30 cellular contexts compared by ENCODE assay signal in genomic region chr10:260819-261429, GRCh38.
DNase-seq lines count a peak whose midpoint lies in the region; ATAC-seq and TF ChIP-seq lines count a peak whose summit lies in the region.
"Had no signal": no experiment of that assay in that cellular context is flagged by ENCODE, and none has a peak within 500 bp of the region (broad histone marks: within the 10 kb centered on the region; RNA-seq: fewer than 3 reads in every experiment).

No MANE protein-coding gene starts in this region.

- H3K36me3 Mint-ChIP-seq in endothelial cell (ENCODE audit: low read depth, unreplicated experiment): peaks cover 3% of the 10 kb centered on the region

- H3K4me3 ChIP-seq in BLaER1 (peak overlapping the region; percentile 49), HL-60 (replicated peaks; ENCODE audit: insufficient read depth, low read length) (no peak overlapping the region), OCI-LY7 (ENCODE audit: low read depth, low read length, poor library complexity, severe bottlenecking) (peak overlapping the region; percentile 52), WERI-Rb-1 (ENCODE audit: low read depth, low read length) (no peak overlapping the region)
- H3K4me3 ChIP-seq: heart right ventricle, lower lobe of right lung, mucosa of descending colon, pancreas, smooth muscle cell had no signal

- no peaks in the 10 kb centered on the region for H3K9me2 ChIP-seq in OCI-LY7 (ENCODE audit: insufficient read depth, low read length)

- peak overlapping the region; percentile 8 for H3K4me3 Mint-ChIP-seq in endothelial cell (ENCODE audit: unreplicated experiment)
- H3K4me3 Mint-ChIP-seq: activated naive CD4-positive, alpha-beta T cell treated with anti-CD3 and anti-CD28 coated beads, Interleukin-2, amount 10 ng/mL, durations not matched to agents 7 days and 5 days; activated T-helper 1 cell treated with anti-CD3 and anti-CD28 coated beads, Interleukin-12 subunit alpha, Interleukin-12 subunit beta, Interleukin-2, Interleukin-4 antibody, amounts not matched to agents 30 ng/mL and 10 ng/mL and 1 ng/mL, durations not matched to agents 14 hours and 24 hours and 36 hours; neural crest cell; T-helper 17 cell had no signal

- no peak for TF ChIP-seq CTCF in HL-60 (IDR thresholded peaks at IDR 0.05; ENCODE audit: insufficient read depth, low read length)
- no peak for TF ChIP-seq CTCF in OCI-LY7 (conservative IDR thresholded peaks at IDR 0.05; ENCODE audit: low read length)
- no peak for TF ChIP-seq CTCF in endothelial cell (IDR thresholded peaks at IDR 0.05; ENCODE audit: unreplicated experiment)
- no peak for TF ChIP-seq CTCF in WERI-Rb-1 (IDR thresholded peaks at IDR 0.05; ENCODE audit: low read depth, low read length)

- no peaks in the 10 kb centered on the region for H3K79me2 ChIP-seq in OCI-LY7 (ENCODE audit: insufficient read depth, low read depth, low read length)

- H3K36me3 ChIP-seq in BLaER1 (no peaks in the 10 kb centered on the region), OCI-LY7 (ENCODE audit: insufficient read depth, low read length) (no peaks in the 10 kb centered on the region), WERI-Rb-1 (no peaks in the 10 kb centered on the region)
- H3K36me3 ChIP-seq: lower lobe of right lung, pancreas had no signal

- BruUV-seq in OCI-LY7 (replicated peaks; lab: Mats Ljungman, UMichigan): no TSS peak

- intact Hi-C loops in OCI-LY7 (cut with micrococcal nuclease; ENCODE audit: unreplicated experiment): no loop called here

- CTCF ChIA-PET in OCI-LY7 (lab: Charles Lee; ENCODE audit: unreplicated experiment): no interaction called here

- peak overlapping the region; percentile 80 for H3K27ac Mint-ChIP-seq in endothelial cell (ENCODE audit: unreplicated experiment)
- H3K27ac Mint-ChIP-seq: activated naive CD4-positive, alpha-beta T cell treated with anti-CD3 and anti-CD28 coated beads, Interleukin-2, amount 10 ng/mL, durations not matched to agents 7 days and 5 days; activated T-helper 1 cell treated with anti-CD3 and anti-CD28 coated beads, Interleukin-12 subunit alpha, Interleukin-12 subunit beta, Interleukin-2, Interleukin-4 antibody, amounts not matched to agents 30 ng/mL and 10 ng/mL and 1 ng/mL, durations not matched to agents 14 hours and 24 hours and 36 hours; T-helper 17 cell had no signal

- H3K27me3 ChIP-seq in BLaER1 (no peaks in the 10 kb centered on the region), HL-60 (ENCODE audit: insufficient read depth, poor library complexity, severe bottlenecking) (no peaks in the 10 kb centered on the region), WERI-Rb-1 (ENCODE audit: insufficient read depth, low read depth, severe bottlenecking) (no peaks in the 10 kb centered on the region)
- H3K27me3 ChIP-seq: heart right ventricle, pancreas had no signal

- no peaks in the 10 kb centered on the region for H4K20me1 ChIP-seq in BLaER1
- H4K20me1 ChIP-seq in OCI-LY7 (ENCODE audit: insufficient read depth, low read length): no peaks in the 10 kb centered on the region

- ATAC-seq in HG02973 (IDR thresholded peaks at IDR 0.05; ENCODE audit: unreplicated experiment): no peak
- ATAC-seq: HCT116, heart right ventricle, lower lobe of right lung, mucosa of descending colon, pancreas, T-helper 17 cell had no signal

- H3K4me2 ChIP-seq in BLaER1: peak overlapping the region; percentile 82
- H3K4me2 ChIP-seq in OCI-LY7 (ENCODE audit: low read length): peak overlapping the region; percentile 61
- H3K4me2 ChIP-seq: smooth muscle cell had no signal

- H3K9ac ChIP-seq in BLaER1: peak overlapping the region; percentile 70

- peak overlapping the region; percentile 92 for H2AFZ ChIP-seq in OCI-LY7 (ENCODE audit: low read length)

- no peaks in the 10 kb centered on the region for H3K9me3 Mint-ChIP-seq in endothelial cell (ENCODE audit: unreplicated experiment)
- H3K9me3 Mint-ChIP-seq: activated naive CD4-positive, alpha-beta T cell treated with anti-CD3 and anti-CD28 coated beads, Interleukin-2, amount 10 ng/mL, durations not matched to agents 7 days and 5 days; activated T-helper 1 cell treated with anti-CD3 and anti-CD28 coated beads, Interleukin-12 subunit alpha, Interleukin-12 subunit beta, Interleukin-2, Interleukin-4 antibody, amounts not matched to agents 30 ng/mL and 10 ng/mL and 1 ng/mL, durations not matched to agents 14 hours and 24 hours and 36 hours; neural crest cell had no signal

- H3K27me3 Mint-ChIP-seq in endothelial cell (ENCODE audit: unreplicated experiment): peaks cover 2% of the 10 kb centered on the region
- H3K27me3 Mint-ChIP-seq: activated naive CD4-positive, alpha-beta T cell treated with anti-CD3 and anti-CD28 coated beads, Interleukin-2, amount 10 ng/mL, durations not matched to agents 7 days and 5 days; T-helper 17 cell had no signal

- POLR2A ChIA-PET in OCI-LY7 (lab: Charles Lee): interaction anchor here (0.6 to 1.8 kb wide), 7 partner anchors 9 to 323 kb away, joined by 3 to 6 read pairs (median 4); no protein-coding TSS in a partner anchor

- peaks cover 36% of the 10 kb centered on the region for H3K4me1 Mint-ChIP-seq in endothelial cell (ENCODE audit: unreplicated experiment)
- H3K4me1 Mint-ChIP-seq: neural crest cell had no signal

- H3K4me1 ChIP-seq in BLaER1 (peaks cover 56% of the 10 kb centered on the region), OCI-LY7 (ENCODE audit: insufficient read depth, low read length, poor library complexity, severe bottlenecking) (peaks cover 44% of the 10 kb centered on the region)
- H3K4me1 ChIP-seq: heart right ventricle, lower lobe of right lung, pancreas had no signal

- H3K27ac ChIP-seq in BLaER1 (peak overlapping the region; percentile 86), HL-60 (replicated peaks) (peak overlapping the region; percentile 72), OCI-LY7 (ENCODE audit: low read depth, low read length, poor library complexity, severe bottlenecking) (peak overlapping the region; percentile 67), WERI-Rb-1 (no peak overlapping the region)
- H3K27ac ChIP-seq: heart right ventricle, lower lobe of right lung, pancreas, RWPE1 had no signal

- H3K9me3 ChIP-seq in BLaER1 (no peaks in the 10 kb centered on the region; the same call in 1 of the 2 replicates), OCI-LY7 (ENCODE audit: low read length) (no peaks in the 10 kb centered on the region), WERI-Rb-1 (ENCODE audit: severe bottlenecking) (no peaks in the 10 kb centered on the region)
- H3K9me3 ChIP-seq: heart right ventricle, lower lobe of right lung, mucosa of descending colon, pancreas had no signal

- peak in 1 of 2 experiments; percentile 18 for DNase-seq in HL-60 (ENCODE audit: low read depth in 1 of 2, low spot score in 1 of 2)
- DNase-seq in OCI-LY7 (ENCODE audit: low spot score): peak; percentile 65
- no peak for DNase-seq in endothelial cell (ENCODE audit: low spot score)
- DNase-seq in effector CD4-positive, alpha-beta T cell: no peak
- DNase-seq in WERI-Rb-1: no peak
- no peak for DNase-seq in NCI-H2029 treated with DMSO at 0.1 percent for 48 hours (lab: John Stamatoyannopoulos, UW)
- DNase-seq: activated naive CD4-positive, alpha-beta T cell treated with anti-CD3 and anti-CD28 coated beads, Interleukin-2, amount 10 ng/mL, durations not matched to agents 7 days and 5 days; amniotic stem cell; DMS79; effector memory CD4-positive, alpha-beta T cell; erythroblast; foreskin fibroblast; GF-D8; heart right ventricle; lower lobe of right lung; mucosa of descending colon; NCI-H1092; NCI-H187 treated with DMSO at 0.1 percent for 48 hours; NCI-H526 treated with DMSO at 0.1 percent for 48 hours; pancreas; stimulated activated CD4-positive, alpha-beta T cell treated with anti-CD3 and anti-CD28 coated beads, Interleukin-2, amount 100 ng/mL, for 24 hours; T-helper 17 cell; trophoblast cell had no signal

Comparison
In these comparisons a context has a peak if more than half of its experiments do, and no peak if none do; other contexts are left out.
1. H3K4me3 ChIP-seq: peak in BLaER1 (single experiment) and OCI-LY7 (single experiment); none in HL-60 (single experiment) and WERI-Rb-1 (single experiment).